9 cellular contexts compared by ENCODE assay signal in genomic region chr3:115085197-115085865, GRCh38.
A peak's percentile ranks its signal among the peaks of the same experiment; 100 is the strongest.
DNase-seq lines count a peak whose midpoint lies in the region; ATAC-seq and TF ChIP-seq lines count a peak whose summit lies in the region.
"Had no signal": no experiment of that assay in that cellular context is flagged by ENCODE, and none has a peak within 500 bp of the region (broad histone marks: within the 10 kb centered on the region; RNA-seq: fewer than 3 reads in every experiment).

No MANE protein-coding gene starts in this region.

- intact Hi-C loops in OCI-LY7 (cut with micrococcal nuclease; ENCODE audit: unreplicated experiment) = no loop called here

- no peak overlapping the region for H2AFZ ChIP-seq in OCI-LY7 (ENCODE audit: low read length)

- no peaks in the 10 kb centered on the region for H3K36me3 ChIP-seq in OCI-LY7 (ENCODE audit: insufficient read depth, low read length)

- H4K20me1 ChIP-seq in OCI-LY7 (ENCODE audit: insufficient read depth, low read length) = no peaks in the 10 kb centered on the region

- ATAC-seq in HG03354 (IDR thresholded peaks at IDR 0.05; ENCODE audit: poor library complexity, severe bottlenecking, unreplicated experiment) (peak; percentile 49), HG03439 (IDR thresholded peaks at IDR 0.05; ENCODE audit: unreplicated experiment) (no peak)
- ATAC-seq: activated T-cell treated with anti-CD3 and anti-CD28 coated beads, Interleukin-2, amount 50 U/mL, for 72 hours had no signal

- no peaks in the 10 kb centered on the region for H3K9me3 ChIP-seq in OCI-LY7 (ENCODE audit: low read length)

- H3K79me2 ChIP-seq in OCI-LY7 (ENCODE audit: insufficient read depth, low read depth, low read length) = no peaks in the 10 kb centered on the region

- DNase-seq in AG10803 (ENCODE audit: low read depth) (peak; percentile 38), cerebellar cortex (ENCODE audit: low spot score) (peak; percentile 57), left kidney (ENCODE audit: low read depth, low spot score) (peak; percentile 7), retina (no peak), OCI-LY7 (ENCODE audit: low spot score) (no peak)
- DNase-seq in activated CD4-positive, alpha-beta T cell treated with anti-CD3 and anti-CD28 coated beads for 4 hours = no peak
- DNase-seq: activated T-cell treated with anti-CD3 and anti-CD28 coated beads, Interleukin-2, amount 50 U/mL, for 72 hours had no signal

- H3K4me3 ChIP-seq in AG10803 (ENCODE audit: low read length) (no peak overlapping the region), OCI-LY7 (ENCODE audit: low read depth, low read length, poor library complexity, severe bottlenecking) (no peak overlapping the region)

- POLR2A ChIA-PET in OCI-LY7 (lab: Charles Lee) = interaction anchor here (1.1 kb wide), 1 partner anchor 651 kb away, joined by 3 read pairs; no protein-coding TSS in a partner anchor

- CTCF ChIA-PET in OCI-LY7 (lab: Charles Lee; ENCODE audit: unreplicated experiment) = no interaction called here

- H3K4me1 ChIP-seq in OCI-LY7 (ENCODE audit: insufficient read depth, low read length, poor library complexity, severe bottlenecking) = no peaks in the 10 kb centered on the region

- H3K27ac ChIP-seq in OCI-LY7 (ENCODE audit: low read depth, low read length, poor library complexity, severe bottlenecking) = no peak overlapping the region

- TF ChIP-seq CTCF in AG10803 (conservative IDR thresholded peaks at IDR 0.05; ENCODE audit: low read length) (peak; percentile 46), OCI-LY7 (conservative IDR thresholded peaks at IDR 0.05; ENCODE audit: low read length) (no peak)

- no peak overlapping the region for H3K4me2 ChIP-seq in OCI-LY7 (ENCODE audit: low read length)

- no peaks in the 10 kb centered on the region for H3K9me2 ChIP-seq in OCI-LY7 (ENCODE audit: insufficient read depth, low read length)

- no TSS peak for BruUV-seq in OCI-LY7 (replicated peaks; lab: Mats Ljungman, UMichigan)

Comparison
In these comparisons a context has a peak if more than half of its experiments do, and no peak if none do; other contexts are left out.
1. DNase-seq: peak in AG10803 (single experiment), cerebellar cortex (single experiment) and left kidney (single experiment); none in retina (single experiment), OCI-LY7 (single experiment) and activated CD4-positive, alpha-beta T cell treated with anti-CD3 and anti-CD28 coated beads for 4 hours (0 of 2).